Comparison of ENCODE assay signal across 8 cellular contexts in the genomic region with DNA sequence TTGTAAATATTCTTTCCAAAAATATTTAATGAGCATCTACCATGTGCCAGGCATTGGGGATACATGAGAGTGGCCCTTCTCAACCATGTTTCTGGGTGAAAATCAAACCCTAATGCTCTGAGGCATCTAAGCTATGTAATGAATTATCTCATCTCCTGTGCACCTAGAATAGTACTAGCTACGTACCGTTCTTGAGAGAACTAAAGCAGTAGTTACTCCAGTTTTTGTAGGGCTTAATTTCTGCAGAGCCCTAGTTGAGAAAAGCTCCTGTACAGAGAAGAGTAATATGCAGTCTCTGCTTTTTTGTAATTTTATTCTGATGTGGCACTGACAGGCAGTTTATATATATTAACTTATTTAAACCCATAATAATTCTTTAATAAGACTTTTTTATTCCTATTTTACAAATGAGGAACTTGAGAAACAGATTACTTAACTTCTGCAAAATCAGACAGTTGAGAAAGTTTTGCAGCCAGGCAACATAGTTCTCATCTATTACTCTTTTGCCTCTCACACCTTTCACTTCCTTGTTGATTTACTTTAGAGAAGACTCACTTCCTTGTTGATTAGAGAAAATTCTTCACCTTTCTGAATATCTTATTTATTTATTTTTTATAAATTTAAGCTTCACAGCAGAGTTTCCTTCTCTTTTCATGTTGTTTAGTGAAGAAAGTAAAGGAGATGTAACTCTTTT.
DNase-seq lines count a peak whose midpoint lies in the region; ATAC-seq and TF ChIP-seq lines count a peak whose summit lies in the region.

No MANE protein-coding gene starts in this region.

- TF ChIP-seq CTCF in GM12864 (IDR thresholded peaks at IDR 0.05; ENCODE audit: low read depth, low read length, missing control alignments), result no peak

- peak overlapping the region; percentile 70; the same call in 1 of the 2 replicates for H3K4me3 ChIP-seq in GM12864 (ENCODE audit: low read depth, low read length)

- peak; percentile 36 for ATAC-seq in GM21737 (IDR thresholded peaks at IDR 0.05; ENCODE audit: unreplicated experiment)
- ATAC-seq in HG02759 (IDR thresholded peaks at IDR 0.05; ENCODE audit: unreplicated experiment), result no peak

- DNase-seq in GM12864 (ENCODE audit: low read depth), result peak; percentile 53
- peak; percentile 31 for DNase-seq in NCI-H69 (lab: John Stamatoyannopoulos, UW)
- peak; percentile 30 for DNase-seq in kidney tubule cell (ENCODE audit: low spot score)
- DNase-seq in NCI-H2107 (lab: John Stamatoyannopoulos, UW), result no peak
- no peak for DNase-seq in kidney glomerular epithelial cell (lab: John Stamatoyannopoulos, UW)
- no peak for DNase-seq in NCI-H345 (lab: John Stamatoyannopoulos, UW)

Comparison
In these comparisons a context has a peak if more than half of its experiments do, and no peak if none do; other contexts are left out.
1. DNase-seq: peak in GM12864 (single experiment), NCI-H69 (single experiment) and kidney tubule cell (single experiment); none in NCI-H2107 (single experiment), kidney glomerular epithelial cell (single experiment) and NCI-H345 (single experiment).